17 cellular contexts compared by ENCODE assay signal in genomic region chr13:73827434-73827833, GRCh38.
DNase-seq lines count a peak whose midpoint lies in the region; ATAC-seq and TF ChIP-seq lines count a peak whose summit lies in the region.
"Had no signal": no experiment of that assay in that cellular context is flagged by ENCODE, and none has a peak within 500 bp of the region (broad histone marks: within the 10 kb centered on the region; RNA-seq: fewer than 3 reads in every experiment).

No MANE protein-coding gene starts in this region.

- POLR2A ChIA-PET in CD4-positive, alpha-beta T cell (lab: Charles Lee) = no interaction called here

- no peak overlapping the region for H3K4me3 Mint-ChIP-seq in CD4-positive, alpha-beta T cell
- H3K4me3 Mint-ChIP-seq: CD14-positive monocyte; CD4-positive, CD25-positive, alpha-beta regulatory T cell; CD8-positive, alpha-beta T cell had no signal

- H3K27ac ChIP-seq in CD4-positive, alpha-beta T cell (ENCODE audit: low read depth, low read length) = no peak overlapping the region
- H3K27ac ChIP-seq: BLaER1 had no signal

- DNase-seq in Right ventricle myocardium superior (peak; percentile 43), cardiac septum (ENCODE audit: low spot score) (no peak), sciatic nerve (ENCODE audit: low spot score) (peak; percentile 61)
- DNase-seq in CD4-positive, alpha-beta T cell = no peak
- DNase-seq: 8988T; ACHN; BE2C; C1 segment of cervical spinal cord; Caco-2; Calu3; CD4-positive, CD25-positive, alpha-beta regulatory T cell; CD8-positive, alpha-beta T cell; DMS79 treated with DMSO at 0.1 percent for 48 hours; GF-D8 had no signal

- peaks cover 73% of the 10 kb centered on the region for H3K4me1 Mint-ChIP-seq in CD4-positive, alpha-beta T cell (ENCODE audit: low read depth)
- H3K4me1 Mint-ChIP-seq: CD14-positive monocyte had no signal

- H3K9me3 ChIP-seq in CD4-positive, alpha-beta T cell (ENCODE audit: control insufficient read depth, low read length) = no peaks in the 10 kb centered on the region
- H3K9me3 ChIP-seq: BE2C, Caco-2 had no signal

- no peaks in the 10 kb centered on the region for H3K27me3 Mint-ChIP-seq in CD4-positive, alpha-beta T cell
- H3K27me3 Mint-ChIP-seq: CD4-positive, CD25-positive, alpha-beta regulatory T cell had no signal

- ATAC-seq in Right ventricle myocardium superior (ENCODE audit: poor library complexity) = no peak
- no peak for ATAC-seq in CD4-positive, alpha-beta T cell (ENCODE audit: poor library complexity)
- no peak for ATAC-seq in sciatic nerve
- ATAC-seq in GM18520 (IDR thresholded peaks at IDR 0.05; ENCODE audit: unreplicated experiment) = no peak
- ATAC-seq: CD8-positive, alpha-beta T cell had no signal

- peak overlapping the region; percentile 25 for H3K27ac Mint-ChIP-seq in CD4-positive, alpha-beta T cell
- H3K27ac Mint-ChIP-seq: CD14-positive monocyte; CD4-positive, CD25-positive, alpha-beta regulatory T cell had no signal

- H3K36me3 Mint-ChIP-seq in CD4-positive, alpha-beta T cell (ENCODE audit: low read depth) = peaks cover 31% of the 10 kb centered on the region
- H3K36me3 Mint-ChIP-seq: CD14-positive monocyte had no signal

- H3K9me3 Mint-ChIP-seq in CD4-positive, alpha-beta T cell = peaks cover 3% of the 10 kb centered on the region
- H3K9me3 Mint-ChIP-seq: CD4-positive, CD25-positive, alpha-beta regulatory T cell; CD8-positive, alpha-beta T cell had no signal

- CTCF ChIA-PET in CD4-positive, alpha-beta T cell (lab: Charles Lee) = no interaction called here

- H3K27me3 ChIP-seq in CD4-positive, alpha-beta T cell (ENCODE audit: control insufficient read depth, insufficient read depth, low read length) = no peaks in the 10 kb centered on the region
- H3K27me3 ChIP-seq: BE2C, BLaER1 had no signal

- intact Hi-C loops in Right ventricle myocardium superior (cut with DNase I) = no loop called here
- intact Hi-C loops in cardiac septum (cut with DNase I) = no loop called here
- intact Hi-C loops in CD4-positive, alpha-beta T cell (cut with DNase I, micrococcal nuclease) = no loop called here
- intact Hi-C loops in sciatic nerve (cut with DNase I) = no loop called here

- TF ChIP-seq CTCF in CD4-positive, alpha-beta T cell (IDR thresholded peaks at IDR 0.05) = no peak

Comparison
In these comparisons a context has a peak if more than half of its experiments do, and no peak if none do; other contexts are left out.
1. DNase-seq: peak in Right ventricle myocardium superior (single experiment) and sciatic nerve (single experiment); none in cardiac septum (single experiment) and CD4-positive, alpha-beta T cell (0 of 10).